22 cellular contexts compared by ENCODE assay signal in genomic region chr21:43289442-43289841, GRCh38.
"Had no signal": no experiment of that assay in that cellular context is flagged by ENCODE, and none has a peak within 500 bp of the region (broad histone marks: within the 10 kb centered on the region; RNA-seq: fewer than 3 reads in every experiment).

No MANE protein-coding gene starts in this region.

- DNase-seq: activated CD4-positive, alpha-beta memory T cell treated with anti-CD3 and anti-CD28 coated beads, Interleukin-2, amount 10 ng/mL, durations not matched to agents 7 days and 5 days; activated CD4-positive, alpha-beta T cell treated with anti-CD3 and anti-CD28 coated beads for 1 hour; activated CD4-positive, alpha-beta T cell treated with anti-CD3 and anti-CD28 coated beads, Interleukin-2, amount 10 ng/mL, durations not matched to agents 7 days and 5 days; activated CD8-positive, alpha-beta memory T cell treated with anti-CD3 and anti-CD28 coated beads, Interleukin-2, amount 50 U/mL, for 48 hours; activated gamma-delta T cell treated with Interleukin-2 at 50 U/mL for 16 hours; activated naive CD4-positive, alpha-beta T cell treated with anti-CD3 and anti-CD28 coated beads, Interleukin-2, amount 50 U/mL, for 16 hours; activated T-cell treated with anti-CD3 and anti-CD28 coated beads, Interleukin-2, amount 50 U/mL, for 24 hours; amniotic stem cell; brain microvascular endothelial cell; caudate nucleus; foreskin fibroblast; head of caudate nucleus; left lung; stimulated activated CD4-positive, alpha-beta T cell treated with anti-CD3 and anti-CD28 coated beads, Interleukin-4, amount 100 ng/mL, for 4 hours; stimulated activated CD8-positive, alpha-beta memory T cell treated with anti-CD3 and anti-CD28 coated beads, Interleukin-4, amount 100 ng/mL, for 48 hours; stimulated activated naive CD8-positive, alpha-beta T cell treated with anti-CD3 and anti-CD28 coated beads, Interleukin-15, amount 100 ng/mL, for 72 hours; T-helper 17 cell; thyroid gland had no signal

- H3K9me3 ChIP-seq: mucosa of descending colon, thyroid gland had no signal

- FAIRE-seq: astrocyte had no signal

- H3K36me3 ChIP-seq: brain microvascular endothelial cell, left lung, thyroid gland had no signal

- H3K4me3 ChIP-seq: left lung, lung, mucosa of descending colon, skin epidermis, thyroid gland had no signal

- H3K27me3 ChIP-seq: brain microvascular endothelial cell, left lung, thyroid gland had no signal

- H3K4me1 ChIP-seq: left lung, thyroid gland had no signal

- H3K27ac ChIP-seq: brain microvascular endothelial cell, left lung, skin epidermis, thyroid gland had no signal
